ENCODE assay signal across 2 cellular contexts in genomic region chr9:133869674-133870419, GRCh38.
A peak's percentile ranks its signal among the peaks of the same experiment; 100 is the strongest.
TF ChIP-seq lines count a peak whose summit lies in the region.

No MANE protein-coding gene starts in this region.

TF ChIP-seq in SK-N-SH treated with all-trans-retinoic acid at 6 μM for 48 hours, 23 proteins besides CTCF, POLR2A, EP300 and RAD21 (continued from another document):
- peak; percentile 82; the same call in 1 of the 2 replicates for TF ChIP-seq TSHZ2 (CRISPR knock-in tag; IDR thresholded peaks at IDR 0.05)
- TF ChIP-seq PPARA (CRISPR knock-in tag; IDR thresholded peaks at IDR 0.05; ENCODE audit: borderline replicate concordance), result no peak
- TF ChIP-seq ESRRG (CRISPR knock-in tag; IDR thresholded peaks at IDR 0.05), result no peak
- TF ChIP-seq ZNF70 (CRISPR knock-in tag; IDR thresholded peaks at IDR 0.05), result no peak
- no peak for TF ChIP-seq ISL1 (CRISPR knock-in tag; IDR thresholded peaks at IDR 0.05)
- no peak for TF ChIP-seq ZNF565 (CRISPR knock-in tag; conservative IDR thresholded peaks at IDR 0.05; ENCODE audit: low read depth)
- TF ChIP-seq BACH2 (CRISPR knock-in tag; IDR thresholded peaks at IDR 0.05; ENCODE audit: borderline replicate concordance), result no peak
- TF ChIP-seq POU6F1 (CRISPR knock-in tag; IDR thresholded peaks at IDR 0.05; ENCODE audit: borderline replicate concordance, low read depth), result no peak
- no peak for TF ChIP-seq PATZ1 (CRISPR knock-in tag; IDR thresholded peaks at IDR 0.05; ENCODE audit: borderline replicate concordance)
- TF ChIP-seq TCF4 (CRISPR knock-in tag; IDR thresholded peaks at IDR 0.05; ENCODE audit: borderline replicate concordance), result peak; percentile 95
- TF ChIP-seq ZC3H10 (CRISPR knock-in tag; IDR thresholded peaks at IDR 0.05), result no peak
- no peak for TF ChIP-seq ARNTL (CRISPR knock-in tag; IDR thresholded peaks at IDR 0.05; ENCODE audit: borderline replicate concordance, low read depth)
- TF ChIP-seq CSDC2 (CRISPR knock-in tag; IDR thresholded peaks at IDR 0.05), result no peak
- no peak for TF ChIP-seq RARB (CRISPR knock-in tag; IDR thresholded peaks at IDR 0.05)

TF ChIP-seq in K562, 482 proteins besides CTCF, POLR2A, EP300 and RAD21 (continued from another document and continues in another):
- TF ChIP-seq MTF1 (CRISPR knock-in tag; IDR thresholded peaks at IDR 0.05; ENCODE audit: borderline replicate concordance), result no peak
- no peak for TF ChIP-seq XRCC3 (IDR thresholded peaks at IDR 0.05)
- TF ChIP-seq PHB (CRISPR knock-in tag; IDR thresholded peaks at IDR 0.05), result no peak
- peak; percentile 74 for TF ChIP-seq CREM (IDR thresholded peaks at IDR 0.05; ENCODE audit: low read depth)
- no peak for TF ChIP-seq ZBTB34 (CRISPR knock-in tag; IDR thresholded peaks at IDR 0.05)
- TF ChIP-seq CREB3L1 (IDR thresholded peaks at IDR 0.05; ENCODE audit: borderline replicate concordance, low read depth), result no peak
- peak; percentile 41; the same call in 1 of the 2 replicates for TF ChIP-seq L3MBTL2 (IDR thresholded peaks at IDR 0.05)
- no peak for TF ChIP-seq ZNF124 (CRISPR knock-in tag; IDR thresholded peaks at IDR 0.05)
- no peak for TF ChIP-seq ILF3 (IDR thresholded peaks at IDR 0.05; ENCODE audit: borderline replicate concordance)
- TF ChIP-seq CLOCK (CRISPR knock-in tag; IDR thresholded peaks at IDR 0.05; ENCODE audit: borderline replicate concordance), result no peak
- TF ChIP-seq ZNF398 (CRISPR knock-in tag; IDR thresholded peaks at IDR 0.05), result no peak
- TF ChIP-seq HNRNPK (IDR thresholded peaks at IDR 0.05; ENCODE audit: low read depth, low read length, poor library complexity, severe bottlenecking), result no peak
- TF ChIP-seq SOX6 (IDR thresholded peaks at IDR 0.05), result peak; percentile 86
- no peak for TF ChIP-seq HEY1 (CRISPR knock-in tag; IDR thresholded peaks at IDR 0.05; ENCODE audit: borderline replicate concordance)
- no peak for TF ChIP-seq ZNF217 (CRISPR knock-in tag; IDR thresholded peaks at IDR 0.05)
- TF ChIP-seq TRIM25 (IDR thresholded peaks at IDR 0.05; ENCODE audit: borderline replicate concordance), result no peak
- TF ChIP-seq TCFL5 (CRISPR knock-in tag; conservative IDR thresholded peaks at IDR 0.05), result no peak
- TF ChIP-seq SIN3B (IDR thresholded peaks at IDR 0.05; ENCODE audit: low read depth), result no peak
- TF ChIP-seq MBD1 (CRISPR knock-in tag; IDR thresholded peaks at IDR 0.05), result no peak
- no peak for TF ChIP-seq GATAD2B (IDR thresholded peaks at IDR 0.05; ENCODE audit: borderline replicate concordance)
- no peak for TF ChIP-seq ZBTB26 (CRISPR knock-in tag; IDR thresholded peaks at IDR 0.05)
- no peak for TF ChIP-seq BCLAF1 (IDR thresholded peaks at IDR 0.05; ENCODE audit: borderline replicate concordance in 1 of 2, control insufficient read depth in 1 of 2, low read depth in 2 of 2, low read length in 1 of 2)
- TF ChIP-seq RREB1 (CRISPR knock-in tag; IDR thresholded peaks at IDR 0.05), result no peak
- no peak for TF ChIP-seq TAF15 (IDR thresholded peaks at IDR 0.05; ENCODE audit: low read depth, low read length)
- TF ChIP-seq RBM14 (IDR thresholded peaks at IDR 0.05; ENCODE audit: borderline replicate concordance, insufficient read depth, low read depth, low read length), result no peak
